In the genomic region with DNA sequence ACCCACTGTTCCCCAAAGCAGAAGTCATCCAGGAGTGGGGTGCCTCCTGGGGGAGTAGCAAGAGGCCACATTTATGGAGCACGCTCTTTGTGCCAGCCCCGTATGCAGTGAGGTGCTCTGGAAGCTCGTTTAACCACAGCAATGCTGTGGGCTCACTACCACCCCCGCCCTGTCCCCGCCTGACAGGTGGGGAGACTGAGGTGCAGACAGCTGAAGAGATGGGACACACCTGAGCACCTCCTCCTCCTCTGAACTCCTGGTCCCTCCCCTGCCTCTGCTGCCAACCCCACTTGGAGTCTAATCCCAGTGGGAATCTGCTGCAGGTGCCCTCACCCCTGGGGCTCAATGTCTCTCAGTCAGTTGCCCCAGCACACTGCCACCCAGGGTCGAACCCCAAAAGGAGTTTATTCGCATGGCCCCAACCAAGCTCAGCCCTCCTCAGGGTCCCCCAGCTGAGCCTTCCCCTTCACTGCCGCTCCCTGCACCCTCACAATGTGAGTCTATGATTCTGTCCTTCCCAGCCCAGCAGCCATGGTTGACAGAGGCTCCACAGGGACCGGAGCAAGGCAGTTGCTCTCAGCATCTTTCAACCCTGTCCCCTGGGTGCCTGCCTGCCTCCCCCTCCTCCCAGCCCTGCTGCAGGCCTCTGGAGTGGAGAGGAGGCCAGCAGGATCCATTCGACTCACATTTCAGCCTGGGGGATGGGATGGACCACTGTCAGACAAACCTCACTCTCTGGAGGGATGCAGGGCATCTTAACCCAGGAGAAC, we compare ENCODE assay signal across 17 cellular contexts. TPM values are rescaled to one million over a fixed set of nuclear protein-coding genes. Genes with fewer than 3 reads are reported as not detected.
"Had no signal": no experiment of that assay in that cellular context is flagged by ENCODE, and none has a peak within 500 bp of the region (broad histone marks: within the 10 kb centered on the region; RNA-seq: fewer than 3 reads in every experiment).

No MANE protein-coding gene starts in this region.

- H3K27ac ChIP-seq: stomach, uterus had no signal

- H3K4me1 ChIP-seq: uterus had no signal

- DNase-seq: activated CD4-positive, alpha-beta T cell treated with anti-CD3 and anti-CD28 coated beads for 1 hour; activated CD4-positive, alpha-beta T cell treated with anti-CD3 and anti-CD28 coated beads, Interleukin-2, amount 50 U/mL, for 4 hours; activated naive CD4-positive, alpha-beta T cell treated with anti-CD3 and anti-CD28 coated beads for 36 hours; activated naive CD8-positive, alpha-beta T cell treated with anti-CD3 and anti-CD28 coated beads, Interleukin-2, amount 50 U/mL, for 24 hours; aorta; effector CD8-positive, alpha-beta T cell; foreskin fibroblast; hypothalamus; kidney glomerular epithelial cell; stomach; T1000; uterus had no signal

- ATAC-seq: activated naive CD8-positive, alpha-beta T cell treated with anti-CD3 and anti-CD28 coated beads, Interleukin-2, amount 50 U/mL, for 24 hours; activated T-helper 17 cell treated with anti-CD3 and anti-CD28 coated beads, Interleukin-2, amount 50 U/mL, for 72 hours; natural killer cell treated with Interleukin-12 subunit alpha and Interleukin-12 subunit beta and Interleukin-15 and Interleukin-18, amount 100 ng/mL, for 72 hours; sciatic nerve had no signal

- H3K27me3 ChIP-seq: stomach, uterus had no signal

- H3K4me3 ChIP-seq: stomach, uterus had no signal

- H3K36me3 ChIP-seq: uterus had no signal

- H3K9me3 ChIP-seq: stomach, uterus had no signal

RNA-seq across cellular contexts. Expression of a gene that starts 21.7 kb away (rescaled TPM):
- total RNA-seq: activated naive CD4-positive, alpha-beta T cell treated with anti-CD3 and anti-CD28 coated beads for 36 hours had no signal

RNA-seq across cellular contexts. Expression of a gene that starts 25.2 kb away (rescaled TPM):
- total RNA-seq: activated T-helper 17 cell treated with anti-CD3 and anti-CD28 coated beads, Interleukin-2, amount 50 U/mL, for 72 hours; mesenteric fat pad; natural killer cell treated with Interleukin-12 subunit alpha and Interleukin-12 subunit beta and Interleukin-15 and Interleukin-18, amount 100 ng/mL, for 72 hours; osteoblast; stomach had no signal
- polyA plus RNA-seq: aorta had no signal
